ENCODE assay signal across 26 cellular contexts in genomic region chr10:16559236-16559773, GRCh38. TPM values are rescaled to one million over a fixed set of nuclear protein-coding genes. Genes with fewer than 3 reads are reported as not detected.
"Had no signal": no experiment of that assay in that cellular context is flagged by ENCODE, and none has a peak within 500 bp of the region (broad histone marks: within the 10 kb centered on the region; RNA-seq: fewer than 3 reads in every experiment).

No MANE protein-coding gene starts in this region.

- H3K27ac ChIP-seq: left ventricle myocardium inferior, pancreas, prostate gland, spleen, suprapubic skin, thoracic aorta, tibial artery, upper lobe of right lung had no signal

- H3K4me1 Mint-ChIP-seq: naive thymus-derived CD8-positive, alpha-beta T cell; nephron; neural crest cell; stimulated activated effector memory CD8-positive, alpha-beta T cell treated with anti-CD3 and anti-CD28 coated beads, Interleukin-12 subunit alpha, Interleukin-12 subunit beta, amount 100 ng/mL, for 72 hours had no signal

- H3K4me3 Mint-ChIP-seq: naive thymus-derived CD8-positive, alpha-beta T cell; nephron; neural crest cell; stimulated activated effector memory CD8-positive, alpha-beta T cell treated with anti-CD3 and anti-CD28 coated beads, Interleukin-12 subunit alpha, Interleukin-12 subunit beta, amount 100 ng/mL, for 72 hours; stimulated activated naive CD8-positive, alpha-beta T cell treated with anti-CD3 and anti-CD28 coated beads, Interleukin-15, Interleukin-2, amounts not matched to agents 100 ng/mL and 50 ng/mL, for 24 hours had no signal

- H3K27ac Mint-ChIP-seq: nephron; stimulated activated effector memory CD8-positive, alpha-beta T cell treated with anti-CD3 and anti-CD28 coated beads, Interleukin-12 subunit alpha, Interleukin-12 subunit beta, amount 100 ng/mL, for 72 hours; stimulated activated naive CD8-positive, alpha-beta T cell treated with anti-CD3 and anti-CD28 coated beads, Interleukin-15, Interleukin-2, amounts not matched to agents 100 ng/mL and 50 ng/mL, for 24 hours had no signal

- DNase-seq: hippocampal formation; left ventricle myocardium inferior; naive thymus-derived CD8-positive, alpha-beta T cell; nucleus accumbens; pancreas; posterior cingulate gyrus; retina; right cardiac atrium; small intestine; spleen; stimulated activated CD4-positive, alpha-beta T cell treated with anti-CD3 and anti-CD28 coated beads, Interleukin-4, amount 100 ng/mL, for 24 hours; stimulated activated naive CD4-positive, alpha-beta T cell; tibial artery; trophoblast cell; upper lobe of right lung had no signal

- H3K36me3 Mint-ChIP-seq: stimulated activated effector memory CD8-positive, alpha-beta T cell treated with anti-CD3 and anti-CD28 coated beads, Interleukin-12 subunit alpha, Interleukin-12 subunit beta, amount 100 ng/mL, for 72 hours had no signal

- H3K27me3 ChIP-seq: pancreas, suprapubic skin, tibial artery, upper lobe of right lung had no signal

- H3K9me3 ChIP-seq: pancreas, prostate gland, suprapubic skin, thoracic aorta, upper lobe of right lung had no signal

- H3K36me3 ChIP-seq: left ventricle myocardium inferior, pancreas, prostate gland, spleen, suprapubic skin, thoracic aorta, tibial artery, upper lobe of right lung had no signal

- H3K9me3 Mint-ChIP-seq: nephron; stimulated activated effector memory CD8-positive, alpha-beta T cell treated with anti-CD3 and anti-CD28 coated beads, Interleukin-12 subunit alpha, Interleukin-12 subunit beta, amount 100 ng/mL, for 72 hours; stimulated activated naive CD8-positive, alpha-beta T cell treated with anti-CD3 and anti-CD28 coated beads, Interleukin-15, Interleukin-2, amounts not matched to agents 100 ng/mL and 50 ng/mL, for 24 hours had no signal

- H3K4me3 ChIP-seq: left ventricle myocardium inferior, lung, pancreas, prostate gland, spleen, suprapubic skin, thoracic aorta, tibial artery, upper lobe of right lung had no signal

- H3K4me1 ChIP-seq: left ventricle myocardium inferior, pancreas, prostate gland, spleen, suprapubic skin, tibial artery, upper lobe of right lung had no signal

RNA-seq across cellular contexts. Expression of gene C1QL3, which starts 37.6 kb away (rescaled TPM):
- total RNA-seq: left ventricle myocardium inferior; lung; naive thymus-derived CD8-positive, alpha-beta T cell; neural crest cell; osteoblast; pancreas; sciatic nerve; spleen; subcutaneous adipose tissue; thoracic aorta; upper lobe of right lung had no signal
- polyA plus RNA-seq: spleen had no signal
